In the genomic region with DNA sequence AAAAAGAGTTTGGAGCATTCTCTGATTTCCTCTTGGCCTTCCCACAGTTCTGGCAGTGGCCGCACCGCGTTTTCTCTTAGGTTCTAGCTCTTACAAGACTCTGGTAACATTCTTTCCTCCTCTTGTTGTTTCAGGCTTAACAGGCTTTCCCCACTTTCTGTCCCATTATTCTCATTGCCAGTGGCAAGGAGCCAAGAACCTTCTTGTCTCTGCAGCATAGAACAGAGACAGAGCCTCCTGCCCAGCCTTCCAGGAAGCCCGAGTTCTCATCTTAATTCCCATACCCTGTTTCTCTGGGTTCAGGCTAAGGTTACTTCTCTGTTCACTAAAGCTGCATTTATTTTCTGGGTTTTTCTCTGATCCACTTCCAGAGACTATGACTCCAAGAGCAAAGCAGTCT, we compare ENCODE assay signal across 15 cellular contexts.
DNase-seq lines count a peak whose midpoint lies in the region; ATAC-seq and TF ChIP-seq lines count a peak whose summit lies in the region.
"Had no signal": no experiment of that assay in that cellular context is flagged by ENCODE, and none has a peak within 500 bp of the region (broad histone marks: within the 10 kb centered on the region; RNA-seq: fewer than 3 reads in every experiment).

No MANE protein-coding gene starts in this region.

- H3K4me3 ChIP-seq in choroid plexus epithelial cell (ENCODE audit: low read depth, low read length) = no peak overlapping the region
- H3K4me3 ChIP-seq in psoas muscle = no peak overlapping the region
- H3K4me3 ChIP-seq in Karpas-422 (ENCODE audit: low read length) = no peak overlapping the region
- H3K4me3 ChIP-seq: PC-9, spleen had no signal

- H3K9me3 ChIP-seq in psoas muscle (no peaks in the 10 kb centered on the region), Karpas-422 (ENCODE audit: low read length) (no peaks in the 10 kb centered on the region)
- H3K9me3 ChIP-seq: spleen had no signal

- H3K4me1 ChIP-seq in psoas muscle (no peaks in the 10 kb centered on the region), Karpas-422 (ENCODE audit: low read length) (no peaks in the 10 kb centered on the region)
- H3K4me1 ChIP-seq: spleen had no signal

- H3K4me3 Mint-ChIP-seq in activated naive CD8-positive, alpha-beta T cell treated with anti-CD3 and anti-CD28 coated beads, Interleukin-2, amount 50 U/mL, for 24 hours = no peak overlapping the region
- H3K4me3 Mint-ChIP-seq: activated CD4-positive, alpha-beta memory T cell treated with anti-CD3 and anti-CD28 coated beads, Interleukin-2, amount 10 ng/mL, durations not matched to agents 7 days and 5 days had no signal

- H3K36me3 ChIP-seq in psoas muscle (ENCODE audit: insufficient read depth in 1 of 2, low read depth in 1 of 2) (no peaks in the 10 kb centered on the region), Karpas-422 (ENCODE audit: insufficient read depth, low read length) (no peaks in the 10 kb centered on the region)
- H3K36me3 ChIP-seq: spleen had no signal

- H3K27me3 Mint-ChIP-seq in activated naive CD8-positive, alpha-beta T cell treated with anti-CD3 and anti-CD28 coated beads, Interleukin-2, amount 50 U/mL, for 24 hours = peaks cover 4% of the 10 kb centered on the region

- no peaks in the 10 kb centered on the region for H3K36me3 Mint-ChIP-seq in activated naive CD8-positive, alpha-beta T cell treated with anti-CD3 and anti-CD28 coated beads, Interleukin-2, amount 50 U/mL, for 24 hours (ENCODE audit: low read depth)

- H4K20me1 ChIP-seq in Karpas-422 (ENCODE audit: insufficient read depth, low read depth, low read length) = no peaks in the 10 kb centered on the region

- no peaks in the 10 kb centered on the region for H3K9me3 Mint-ChIP-seq in activated naive CD8-positive, alpha-beta T cell treated with anti-CD3 and anti-CD28 coated beads, Interleukin-2, amount 50 U/mL, for 24 hours
- H3K9me3 Mint-ChIP-seq: activated CD4-positive, alpha-beta memory T cell treated with anti-CD3 and anti-CD28 coated beads, Interleukin-2, amount 10 ng/mL, durations not matched to agents 7 days and 5 days had no signal

- no peaks in the 10 kb centered on the region for H3K4me1 Mint-ChIP-seq in activated naive CD8-positive, alpha-beta T cell treated with anti-CD3 and anti-CD28 coated beads, Interleukin-2, amount 50 U/mL, for 24 hours
- H3K4me1 Mint-ChIP-seq: activated CD4-positive, alpha-beta memory T cell treated with anti-CD3 and anti-CD28 coated beads, Interleukin-2, amount 10 ng/mL, durations not matched to agents 7 days and 5 days had no signal

- no peak overlapping the region for H2AFZ ChIP-seq in Karpas-422 (ENCODE audit: low read length)
- H2AFZ ChIP-seq: PC-9 had no signal

- H3K27me3 ChIP-seq in psoas muscle (ENCODE audit: insufficient read depth in 3 of 3, low read length in 2 of 3) = no peaks in the 10 kb centered on the region
- H3K27me3 ChIP-seq in Karpas-422 (ENCODE audit: low read length) = no peaks in the 10 kb centered on the region
- H3K27me3 ChIP-seq: spleen had no signal

- ATAC-seq in psoas muscle = peak in 3 of 4 donors; percentile 52 to 63 (median 62)
- ATAC-seq in activated naive CD8-positive, alpha-beta T cell treated with anti-CD3 and anti-CD28 coated beads, Interleukin-2, amount 50 U/mL, for 24 hours = no peak

- no peaks in the 10 kb centered on the region for H3K9me2 ChIP-seq in Karpas-422 (replicated peaks; ENCODE audit: insufficient read depth, low read length)

- no peak overlapping the region for H3K9ac ChIP-seq in Karpas-422 (ENCODE audit: low read length)

- intact Hi-C loops in psoas muscle (cut with DNase I) = no loop called here

- DNase-seq in EH (ENCODE audit: low read depth) = peak; percentile 42
- peak; percentile 69 for DNase-seq in choroid plexus epithelial cell (ENCODE audit: low read depth)
- DNase-seq in iris pigment epithelial cell (ENCODE audit: low read depth) = peak; percentile 83
- DNase-seq in psoas muscle = peak; percentile 55 to 73
- no peak for DNase-seq in HUDEP-2 (lab: John Stamatoyannopoulos, UW; ENCODE audit: unreplicated experiment in 76 of 76)
- DNase-seq in Karpas-422 = no peak
- DNase-seq in retina = no peak
- DNase-seq in activated naive CD8-positive, alpha-beta T cell treated with anti-CD3 and anti-CD28 coated beads, Interleukin-2, amount 50 U/mL, for 24 hours = no peak
- DNase-seq: activated CD4-positive, alpha-beta memory T cell treated with anti-CD3 and anti-CD28 coated beads, Interleukin-2, amount 10 ng/mL, durations not matched to agents 7 days and 5 days; activated gamma-delta T cell; EL; mesendoderm; NCI-H2171; PC-9; spleen had no signal

- H3K4me2 ChIP-seq in Karpas-422 (ENCODE audit: low read depth, low read length, poor library complexity, severe bottlenecking) = no peak overlapping the region
- H3K4me2 ChIP-seq: PC-9 had no signal

- no peaks in the 10 kb centered on the region for H3K79me2 ChIP-seq in Karpas-422 (ENCODE audit: low read length)

- H3K27ac ChIP-seq in psoas muscle (peak overlapping the region; percentile 3), Karpas-422 (ENCODE audit: low read length) (no peak overlapping the region)
- H3K27ac ChIP-seq: PC-9, spleen had no signal

- H3K27ac Mint-ChIP-seq in activated naive CD8-positive, alpha-beta T cell treated with anti-CD3 and anti-CD28 coated beads, Interleukin-2, amount 50 U/mL, for 24 hours = no peak overlapping the region
- H3K27ac Mint-ChIP-seq: activated CD4-positive, alpha-beta memory T cell treated with anti-CD3 and anti-CD28 coated beads, Interleukin-2, amount 10 ng/mL, durations not matched to agents 7 days and 5 days had no signal

- WGBS in psoas muscle, 3 donors = 18 to 43% (median 25%) methylated on average over 4 of the region's 4 CpGs

- TF ChIP-seq CTCF in choroid plexus epithelial cell (conservative IDR thresholded peaks at IDR 0.05; ENCODE audit: low read depth, low read length) (no peak), psoas muscle (IDR thresholded peaks at IDR 0.05) (no peak)

Comparison
In these comparisons a context has a peak if more than half of its experiments do, and no peak if none do; other contexts are left out.
1. DNase-seq: peak in EH (single experiment), choroid plexus epithelial cell (single experiment), iris pigment epithelial cell (single experiment) and psoas muscle (2 of 2); none in HUDEP-2 (0 of 76), Karpas-422 (single experiment), retina (single experiment) and activated naive CD8-positive, alpha-beta T cell treated with anti-CD3 and anti-CD28 coated beads, Interleukin-2, amount 50 U/mL, for 24 hours (single experiment).